10 cellular contexts compared by ENCODE assay signal in the genomic region with DNA sequence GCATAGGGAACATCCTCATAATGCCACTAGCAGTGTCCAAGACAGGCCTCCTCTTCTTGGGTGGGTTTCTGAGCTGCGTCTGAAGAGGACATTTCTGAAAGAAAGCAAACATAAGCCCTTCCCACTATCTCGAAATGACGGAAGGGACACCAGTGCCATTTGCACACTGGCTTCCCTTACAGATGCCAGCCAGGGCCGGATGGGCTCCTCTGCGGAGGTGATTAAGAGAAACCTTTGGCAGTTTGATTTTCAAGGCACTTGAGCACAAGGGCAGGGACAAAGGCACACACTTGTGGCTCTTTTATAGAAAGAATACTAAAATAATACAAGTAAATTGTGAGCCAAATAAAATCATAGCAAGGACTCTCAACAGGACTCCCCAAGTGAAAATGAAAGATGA.
DNase-seq lines count a peak whose midpoint lies in the region; ATAC-seq and TF ChIP-seq lines count a peak whose summit lies in the region.
"Had no signal": no experiment of that assay in that cellular context is flagged by ENCODE, and none has a peak within 500 bp of the region (broad histone marks: within the 10 kb centered on the region; RNA-seq: fewer than 3 reads in every experiment).

No MANE protein-coding gene starts in this region.

- H3K4me3 Mint-ChIP-seq in MCF 10A (ENCODE audit: unreplicated experiment) = peak overlapping the region; percentile 66
- H3K4me3 Mint-ChIP-seq: naive B cell had no signal

- peak; percentile 38 for ATAC-seq in left ventricle myocardium superior
- ATAC-seq in psoas muscle = no peak
- ATAC-seq in aorta (ENCODE audit: low FRiP score) = no peak
- no peak for ATAC-seq in GM18867 (IDR thresholded peaks at IDR 0.05; ENCODE audit: unreplicated experiment)
- ATAC-seq in GM19395 (IDR thresholded peaks at IDR 0.05; ENCODE audit: unreplicated experiment) = no peak

- CTCF ChIA-PET in MCF 10A (lab: Yijun Ruan, JAX) = no interaction called here

- DNase-seq in MCF 10A (ENCODE audit: unreplicated experiment) (no peak), left ventricle myocardium superior (peak; percentile 43), psoas muscle (no peak), aorta (no peak), head of caudate nucleus (no peak)
- DNase-seq: naive B cell, NCI-H1048, SHP77 had no signal

- H3K27ac Mint-ChIP-seq in MCF 10A (ENCODE audit: low read depth, unreplicated experiment) = peak overlapping the region; percentile 74
- H3K27ac Mint-ChIP-seq: naive B cell had no signal

- TF ChIP-seq CTCF in MCF 10A (IDR thresholded peaks at IDR 0.05; ENCODE audit: unreplicated experiment) (no peak), psoas muscle (IDR thresholded peaks at IDR 0.05) (no peak)

- no peaks in the 10 kb centered on the region for H3K27me3 Mint-ChIP-seq in MCF 10A (ENCODE audit: insufficient read depth, unreplicated experiment)

- H3K27ac ChIP-seq in psoas muscle (peak overlapping the region; percentile 92), aorta (ENCODE audit: low read depth in 1 of 2, low read length in 2 of 2) (peak overlapping the region; percentile 71 to 90)

- no peaks in the 10 kb centered on the region for H3K36me3 ChIP-seq in psoas muscle (ENCODE audit: insufficient read depth in 1 of 2, low read depth in 1 of 2)
- H3K36me3 ChIP-seq in aorta (ENCODE audit: control insufficient read depth in 1 of 2, insufficient read depth in 2 of 2, low read length in 1 of 2) = no peaks in the 10 kb centered on the region

- POLR2A ChIA-PET in MCF 10A (lab: Yijun Ruan, JAX) = no interaction called here

- H3K36me3 Mint-ChIP-seq in MCF 10A (ENCODE audit: insufficient read depth, unreplicated experiment) = no peaks in the 10 kb centered on the region
- H3K36me3 Mint-ChIP-seq: naive B cell had no signal

- no TSS peak for BruUV-seq in MCF 10A (replicated peaks; lab: Mats Ljungman, UMichigan)

- H3K9me3 Mint-ChIP-seq in MCF 10A (ENCODE audit: unreplicated experiment) = no peaks in the 10 kb centered on the region
- H3K9me3 Mint-ChIP-seq: naive B cell had no signal

- H3K4me1 ChIP-seq in psoas muscle (peaks cover 30% of the 10 kb centered on the region), aorta (ENCODE audit: control insufficient read depth in 1 of 2, insufficient read depth in 2 of 2, low read length in 2 of 2) (peaks cover 0 to 2% of the 10 kb centered on the region in 2 donors)

- H3K27me3 ChIP-seq in psoas muscle (ENCODE audit: insufficient read depth in 3 of 3, low read length in 2 of 3) (no peaks in the 10 kb centered on the region), aorta (ENCODE audit: control insufficient read depth in 1 of 2, insufficient read depth in 2 of 2, low read length in 1 of 2) (no peaks in the 10 kb centered on the region)

- WGBS in psoas muscle, 3 donors = 63 to 82% (median 71%) methylated on average over 5 of the region's 5 CpGs
- 33 to 38% methylated on average over 5 of the region's 5 CpGs for WGBS in aorta, 2 donors

- H3K4me3 ChIP-seq in psoas muscle = peak overlapping the region; percentile 59
- H3K4me3 ChIP-seq in aorta (ENCODE audit: low read length in 2 of 2) = no peak overlapping the region

- H3K9me3 ChIP-seq in psoas muscle (no peaks in the 10 kb centered on the region), aorta (ENCODE audit: control insufficient read depth, low read length) (no peaks in the 10 kb centered on the region)

- intact Hi-C loops in MCF 10A (cut with micrococcal nuclease) (no loop called here), left ventricle myocardium superior (cut with micrococcal nuclease) (loop anchor here (10.0 kb wide), 1 partner anchor 116 kb away; no protein-coding TSS in a partner anchor), psoas muscle (cut with DNase I) (loop anchor here (5.0 kb wide), 2 partner anchors 101 to 106 kb away; a partner anchor contains a TSS), aorta (cut with DNase I) (loop anchor here (5.0 to 10.0 kb wide), 3 partner anchors 39 to 116 kb away; no protein-coding TSS in a partner anchor), head of caudate nucleus (cut with DNase I) (no loop called here)

- peaks cover 14% of the 10 kb centered on the region for H3K4me1 Mint-ChIP-seq in MCF 10A (ENCODE audit: insufficient read depth, unreplicated experiment)
- H3K4me1 Mint-ChIP-seq: naive B cell had no signal

Comparison
In these comparisons a context has a peak if more than half of its experiments do, and no peak if none do; other contexts are left out.
1. intact Hi-C loops: an anchor here in left ventricle myocardium superior (10.0 kb wide), psoas muscle (5.0 kb wide) and aorta (5.0 to 10.0 kb wide); none called in MCF 10A and head of caudate nucleus.